12 cellular contexts compared by ENCODE assay signal in the genomic region with DNA sequence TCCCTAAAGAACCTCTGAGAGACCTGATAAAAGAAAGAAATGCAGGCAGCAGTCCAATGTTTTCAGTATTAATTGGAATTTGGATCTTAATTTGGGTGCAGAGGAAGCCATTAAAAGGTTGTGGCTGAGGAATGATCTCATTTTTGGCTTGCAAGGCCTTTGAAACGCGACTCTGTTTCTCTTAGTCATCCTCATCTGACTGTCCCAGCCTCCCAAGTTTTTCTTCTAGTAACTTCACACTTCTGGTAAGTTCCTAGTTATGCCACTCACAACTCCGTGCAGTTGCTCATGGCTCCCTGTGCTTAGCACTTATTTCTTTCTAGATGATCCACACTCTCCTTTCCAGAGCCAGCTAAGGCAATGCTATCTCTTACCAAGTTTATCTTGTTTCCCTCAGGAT.
DNase-seq lines count a peak whose midpoint lies in the region; ATAC-seq, FAIRE-seq and TF ChIP-seq lines count a peak whose summit lies in the region.
"Had no signal": no experiment of that assay in that cellular context is flagged by ENCODE, and none has a peak within 500 bp of the region (broad histone marks: within the 10 kb centered on the region; RNA-seq: fewer than 3 reads in every experiment).

No MANE protein-coding gene starts in this region.

- H2AFZ ChIP-seq in mammary epithelial cell (ENCODE audit: low read depth, low read length) = no peak overlapping the region

- CTCF ChIA-PET in mammary epithelial cell (lab: Charles Lee; ENCODE audit: low non-redundant PET) = no interaction called here
- CTCF ChIA-PET in activated CD8-positive, alpha-beta memory T cell treated with anti-CD3 and anti-CD28 coated beads, Interleukin-2, amount 10 ng/mL, durations not matched to agents 7 days and 5 days (lab: Charles Lee) = interaction anchor here (1.0 kb wide), 1 partner anchor 13 kb away, joined by 3 read pairs; no protein-coding TSS in a partner anchor

- no peaks in the 10 kb centered on the region for H3K36me3 Mint-ChIP-seq in HFFc6 (ENCODE audit: low read depth)
- H3K36me3 Mint-ChIP-seq in activated CD8-positive, alpha-beta memory T cell treated with anti-CD3 and anti-CD28 coated beads, Interleukin-2, amount 10 ng/mL, durations not matched to agents 7 days and 5 days = no peaks in the 10 kb centered on the region
- H3K36me3 Mint-ChIP-seq: CD8-positive, alpha-beta T cell had no signal

- ATAC-seq in GM21825 (IDR thresholded peaks at IDR 0.05; ENCODE audit: unreplicated experiment) = no peak
- ATAC-seq in activated CD8-positive, alpha-beta memory T cell treated with anti-CD3 and anti-CD28 coated beads, Interleukin-2, amount 10 ng/mL, durations not matched to agents 7 days and 5 days = no peak
- ATAC-seq: CD8-positive, alpha-beta T cell had no signal

- H3K9ac ChIP-seq in mammary epithelial cell (ENCODE audit: insufficient read depth, low read length) = no peak overlapping the region

- peaks cover 21% of the 10 kb centered on the region for H3K27me3 Mint-ChIP-seq in HFFc6 (ENCODE audit: insufficient read depth)
- peaks cover 29% of the 10 kb centered on the region for H3K27me3 Mint-ChIP-seq in activated CD8-positive, alpha-beta memory T cell treated with anti-CD3 and anti-CD28 coated beads, Interleukin-2, amount 10 ng/mL, durations not matched to agents 7 days and 5 days

- H3K27me3 ChIP-seq in mammary epithelial cell (ENCODE audit: insufficient read depth, low read length) (no peaks in the 10 kb centered on the region), kidney epithelial cell (ENCODE audit: control insufficient read depth, insufficient read depth, low read length) (no peaks in the 10 kb centered on the region)
- H3K27me3 ChIP-seq: Peyer's patch had no signal

- in situ Hi-C loops in mammary epithelial cell (cut with MboI; ENCODE audit: low sequenced_read_pairs in 2 of 2) = no loop called here

- intact Hi-C loops in mammary epithelial cell (cut with micrococcal nuclease) = no loop called here

- no peaks in the 10 kb centered on the region for H3K9me3 Mint-ChIP-seq in HFFc6
- no peaks in the 10 kb centered on the region for H3K9me3 Mint-ChIP-seq in activated CD8-positive, alpha-beta memory T cell treated with anti-CD3 and anti-CD28 coated beads, Interleukin-2, amount 10 ng/mL, durations not matched to agents 7 days and 5 days (ENCODE audit: low read depth)
- H3K9me3 Mint-ChIP-seq: CD8-positive, alpha-beta T cell; central memory CD8-positive, alpha-beta T cell had no signal

- DNase-seq in A172 (ENCODE audit: low spot score) = peak; percentile 63
- peak; percentile 68 for DNase-seq in HFFc6
- DNase-seq in mammary epithelial cell = peak; percentile 35
- DNase-seq in kidney epithelial cell (ENCODE audit: low read depth) = peak; percentile 21
- no peak for DNase-seq in frontal cortex (ENCODE audit: low spot score in 2 of 2)
- DNase-seq in activated CD8-positive, alpha-beta memory T cell treated with anti-CD3 and anti-CD28 coated beads, Interleukin-2, amount 10 ng/mL, durations not matched to agents 7 days and 5 days = no peak
- no peak for DNase-seq in NCI-H345 (lab: John Stamatoyannopoulos, UW)
- DNase-seq: CD8-positive, alpha-beta T cell; NCI-H187 treated with DMSO at 0.1 percent for 48 hours; Peyer's patch had no signal

- no peak overlapping the region for H3K4me3 ChIP-seq in mammary epithelial cell (replicated peaks in 1 of 3; ENCODE audit: insufficient read depth in 1 of 3, low read depth in 2 of 3, low read length in 3 of 3)
- no peak overlapping the region for H3K4me3 ChIP-seq in kidney epithelial cell (ENCODE audit: low read depth, low read length)
- H3K4me3 ChIP-seq: Peyer's patch had no signal

- no peaks in the 10 kb centered on the region for H3K4me1 ChIP-seq in mammary epithelial cell (ENCODE audit: insufficient read depth, low read length)
- H3K4me1 ChIP-seq: Peyer's patch had no signal

- no peak for TF ChIP-seq CTCF in HFFc6 (IDR thresholded peaks at IDR 0.05)
- TF ChIP-seq CTCF in mammary epithelial cell (conservative IDR thresholded peaks at IDR 0.05 in 1 of 2, IDR thresholded peaks at IDR 0.05 in 1 of 2; ENCODE audit: extremely low read depth in 1 of 2, insufficient read depth in 1 of 2, low read depth in 1 of 2, low read length in 2 of 2) = no peak
- TF ChIP-seq CTCF in kidney epithelial cell (IDR thresholded peaks at IDR 0.05; ENCODE audit: insufficient read depth, low read length, poor library complexity, severe bottlenecking) = no peak

- H3K36me3 ChIP-seq in mammary epithelial cell (ENCODE audit: insufficient read depth, low read length) = no peaks in the 10 kb centered on the region
- H3K36me3 ChIP-seq in kidney epithelial cell (ENCODE audit: control insufficient read depth, insufficient read depth, low read length) = no peaks in the 10 kb centered on the region
- H3K36me3 ChIP-seq: Peyer's patch had no signal

- no peak for FAIRE-seq in frontal cortex (lab: Jason Lieb, UNC)

- H3K27ac ChIP-seq in mammary epithelial cell (ENCODE audit: insufficient read depth, low read depth, low read length) = no peak overlapping the region

- no peak overlapping the region for H3K4me2 ChIP-seq in mammary epithelial cell (ENCODE audit: insufficient read depth, low read depth, low read length)

- no peaks in the 10 kb centered on the region for H4K20me1 ChIP-seq in mammary epithelial cell (ENCODE audit: insufficient read depth, low read length)

- H3K9me3 ChIP-seq in mammary epithelial cell (replicated peaks; ENCODE audit: insufficient read depth, low read length) = no peaks in the 10 kb centered on the region
- H3K9me3 ChIP-seq: Peyer's patch had no signal

- H3K27ac Mint-ChIP-seq in HFFc6 = peak overlapping the region; percentile 29; the same call in 1 of the 2 replicates
- no peak overlapping the region for H3K27ac Mint-ChIP-seq in activated CD8-positive, alpha-beta memory T cell treated with anti-CD3 and anti-CD28 coated beads, Interleukin-2, amount 10 ng/mL, durations not matched to agents 7 days and 5 days
- H3K27ac Mint-ChIP-seq: CD8-positive, alpha-beta T cell had no signal

- TSS peak; percentile 74 for BruUV-seq in mammary epithelial cell (replicated peaks; lab: Mats Ljungman, UMichigan)

- WGBS in mammary epithelial cell (ENCODE audit: low coverage, missing lambda C conversion rate) = 23% methylated on average over 3 of the region's 3 CpGs

- peaks cover 15% of the 10 kb centered on the region for H3K4me1 Mint-ChIP-seq in HFFc6 (ENCODE audit: low read depth)
- peaks cover 5% of the 10 kb centered on the region for H3K4me1 Mint-ChIP-seq in activated CD8-positive, alpha-beta memory T cell treated with anti-CD3 and anti-CD28 coated beads, Interleukin-2, amount 10 ng/mL, durations not matched to agents 7 days and 5 days
- H3K4me1 Mint-ChIP-seq: central memory CD8-positive, alpha-beta T cell had no signal

- H3K79me2 ChIP-seq in mammary epithelial cell (ENCODE audit: insufficient read depth, low read length) = no peaks in the 10 kb centered on the region

- no peak overlapping the region for H3K4me3 Mint-ChIP-seq in HFFc6
- no peak overlapping the region for H3K4me3 Mint-ChIP-seq in activated CD8-positive, alpha-beta memory T cell treated with anti-CD3 and anti-CD28 coated beads, Interleukin-2, amount 10 ng/mL, durations not matched to agents 7 days and 5 days
- H3K4me3 Mint-ChIP-seq: CD8-positive, alpha-beta T cell; central memory CD8-positive, alpha-beta T cell had no signal

- dilution Hi-C loops in mammary epithelial cell (cut with HindIII; ENCODE audit: low sequenced_read_pairs) = no loop called here

Comparison
In these comparisons a context has a peak if more than half of its experiments do, and no peak if none do; other contexts are left out.
1. DNase-seq: peak in A172 (single experiment), HFFc6 (single experiment), mammary epithelial cell (single experiment) and kidney epithelial cell (single experiment); none in frontal cortex (0 of 2), activated CD8-positive, alpha-beta memory T cell treated with anti-CD3 and anti-CD28 coated beads, Interleukin-2, amount 10 ng/mL, durations not matched to agents 7 days and 5 days (single experiment) and NCI-H345 (single experiment).